Comparison of ENCODE assay signal across 27 cellular contexts in the genomic region with DNA sequence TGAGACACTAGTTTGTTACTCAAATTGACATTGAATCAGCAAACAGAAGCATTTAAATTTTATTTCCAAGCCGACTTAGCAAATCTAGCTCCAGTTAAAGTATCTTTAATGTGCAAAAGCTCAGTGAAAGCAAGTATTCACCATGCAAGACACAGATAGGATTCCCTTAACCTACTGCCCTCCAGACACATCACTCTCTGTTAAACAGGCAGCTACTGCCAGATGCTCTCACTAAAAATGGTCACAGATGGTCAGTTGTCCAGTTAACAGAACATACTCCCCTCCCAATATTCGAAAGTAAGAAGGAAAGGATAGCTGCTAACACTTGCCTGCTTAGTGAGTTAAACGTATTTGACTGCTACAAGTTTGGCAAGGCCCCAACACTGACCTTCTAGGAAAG.
"Had no signal": no experiment of that assay in that cellular context is flagged by ENCODE, and none has a peak within 500 bp of the region (broad histone marks: within the 10 kb centered on the region; RNA-seq: fewer than 3 reads in every experiment).

No MANE protein-coding gene starts in this region.

- FAIRE-seq: keratinocyte had no signal

- H3K9me3 ChIP-seq: adrenal gland, ascending aorta, thoracic aorta, upper lobe of right lung had no signal

- H3K36me3 Mint-ChIP-seq: activated naive CD8-positive, alpha-beta T cell; naive thymus-derived CD8-positive, alpha-beta T cell; stimulated activated naive B cell treated with anti-CD40 and anti-IgM and Interleukin-4, amounts not matched to agents 10 μg/mL and 1 μg/mL and 100 μg/mL, for 72 hours had no signal

- H3K4me1 Mint-ChIP-seq: activated B cell treated with CpG ODN at 0.5 μM for 24 hours; activated CD4-positive, alpha-beta T cell treated with anti-CD3 and anti-CD28 coated beads for 36 hours; naive thymus-derived CD8-positive, alpha-beta T cell; stimulated activated naive B cell treated with anti-CD40 and anti-IgM and Interleukin-4, amounts not matched to agents 10 μg/mL and 1 μg/mL and 100 μg/mL, for 72 hours; T-helper 17 cell had no signal

- H3K27ac ChIP-seq: adrenal gland, ascending aorta, epithelial cell of prostate, parathyroid adenoma, thoracic aorta, upper lobe of right lung had no signal

- H3K27me3 Mint-ChIP-seq: stimulated activated naive B cell treated with anti-CD40 and anti-IgM and Interleukin-4, amounts not matched to agents 10 μg/mL and 1 μg/mL and 100 μg/mL, for 72 hours had no signal

- H3K27ac Mint-ChIP-seq: activated B cell treated with CpG ODN at 0.5 μM for 24 hours; activated CD4-positive, alpha-beta T cell treated with anti-CD3 and anti-CD28 coated beads for 36 hours; activated naive CD8-positive, alpha-beta T cell; activated T-helper 2 cell treated with anti-CD3 and anti-CD28 coated beads, Interferon-gamma antibody, Interleukin-2, Interleukin-4, amounts not matched to agents 10 μg/mL and 5 μg/mL and 100 μg/mL, durations not matched to agents 14 hours and 24 hours and 36 hours; mesothelial cell of epicardium; naive thymus-derived CD8-positive, alpha-beta T cell; stimulated activated naive B cell treated with anti-CD40 and anti-IgM and Interleukin-4, amounts not matched to agents 10 μg/mL and 1 μg/mL and 100 μg/mL, for 72 hours; T-helper 17 cell had no signal

- H3K36me3 ChIP-seq: adrenal gland, ascending aorta, thoracic aorta, upper lobe of right lung had no signal

- H3K4me3 ChIP-seq: adrenal gland, ascending aorta, lung, thoracic aorta, upper lobe of right lung had no signal

- H3K4me3 Mint-ChIP-seq: activated B cell treated with CpG ODN at 0.5 μM for 24 hours; activated CD4-positive, alpha-beta T cell treated with anti-CD3 and anti-CD28 coated beads for 36 hours; activated naive CD8-positive, alpha-beta T cell; activated T-cell treated with anti-CD3 and anti-CD28 coated beads, Interleukin-2, amount 50 U/mL, for 4 hours; mesothelial cell of epicardium; naive thymus-derived CD8-positive, alpha-beta T cell; stimulated activated naive B cell treated with anti-CD40 and anti-IgM and Interleukin-4, amounts not matched to agents 10 μg/mL and 1 μg/mL and 100 μg/mL, for 72 hours; T-helper 17 cell had no signal

- DNase-seq: activated B cell treated with CpG ODN at 0.5 μM for 24 hours; activated CD4-positive, alpha-beta T cell treated with anti-CD3 and anti-CD28 coated beads for 36 hours; activated CD4-positive, alpha-beta T cell treated with anti-CD3 and anti-CD28 coated beads, Interleukin-2, amount 50 U/mL, for 48 hours; activated CD8-positive, alpha-beta memory T cell treated with anti-CD3 and anti-CD28 coated beads, Interleukin-2, amount 50 U/mL, for 48 hours; activated naive CD4-positive, alpha-beta T cell; activated T-cell treated with anti-CD3 and anti-CD28 coated beads, Interleukin-2, amount 50 U/mL, for 4 hours; adrenal gland; cortex of kidney; left colon; naive thymus-derived CD8-positive, alpha-beta T cell; small intestine; stimulated activated CD4-positive, alpha-beta T cell treated with anti-CD3 and anti-CD28 coated beads, Interleukin-2, amount 100 ng/mL, for 24 hours; stimulated activated CD8-positive, alpha-beta memory T cell treated with anti-CD3 and anti-CD28 coated beads, Interleukin-4, amount 100 ng/mL, for 48 hours; stimulated activated naive B cell treated with anti-CD40 and anti-IgM and Interleukin-4, amounts not matched to agents 10 μg/mL and 1 μg/mL and 100 μg/mL, for 72 hours; SW 1271; T-helper 17 cell; upper lobe of right lung had no signal

- H3K4me1 ChIP-seq: adrenal gland, ascending aorta, parathyroid adenoma, upper lobe of right lung had no signal

- H3K9me3 Mint-ChIP-seq: activated B cell treated with CpG ODN at 0.5 μM for 24 hours; activated T-cell treated with anti-CD3 and anti-CD28 coated beads, Interleukin-2, amount 50 U/mL, for 4 hours; activated T-helper 2 cell treated with anti-CD3 and anti-CD28 coated beads, Interferon-gamma antibody, Interleukin-2, Interleukin-4, amounts not matched to agents 10 μg/mL and 5 μg/mL and 100 μg/mL, durations not matched to agents 14 hours and 24 hours and 36 hours; mesothelial cell of epicardium; naive thymus-derived CD8-positive, alpha-beta T cell; stimulated activated naive B cell treated with anti-CD40 and anti-IgM and Interleukin-4, amounts not matched to agents 10 μg/mL and 1 μg/mL and 100 μg/mL, for 72 hours had no signal

- ATAC-seq: activated CD4-positive, alpha-beta T cell treated with anti-CD3 and anti-CD28 coated beads for 36 hours; activated T-cell treated with anti-CD3 and anti-CD28 coated beads, Interleukin-2, amount 50 U/mL, for 4 hours; left colon; naive thymus-derived CD8-positive, alpha-beta T cell; sciatic nerve; stimulated activated naive B cell treated with anti-CD40 and anti-IgM and Interleukin-4, amounts not matched to agents 10 μg/mL and 1 μg/mL and 100 μg/mL, for 72 hours; T-helper 17 cell; upper lobe of right lung had no signal

- H3K27me3 ChIP-seq: adrenal gland, ascending aorta, upper lobe of right lung had no signal
